10 cellular contexts compared by ENCODE assay signal in the genomic region with DNA sequence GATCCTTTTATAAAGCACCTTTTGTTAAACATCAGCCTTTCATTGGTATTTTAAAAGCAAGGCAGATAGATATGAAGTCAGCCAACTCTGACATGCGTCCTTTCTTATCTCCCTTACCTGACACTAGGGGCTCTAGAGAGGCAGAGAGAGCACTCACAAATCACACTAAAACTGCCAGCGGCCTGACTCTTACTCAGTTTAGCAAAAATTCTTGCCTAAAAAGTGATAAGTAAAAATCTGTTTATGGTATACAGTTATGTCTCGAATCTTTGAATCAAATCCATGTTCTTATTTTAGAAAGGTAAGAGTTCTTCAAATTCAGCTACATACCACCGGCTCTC. TPM values are rescaled to one million over a fixed set of nuclear protein-coding genes. Genes with fewer than 3 reads are reported as not detected.
DNase-seq lines count a peak whose midpoint lies in the region; ATAC-seq, FAIRE-seq and TF ChIP-seq lines count a peak whose summit lies in the region.
"Had no signal": no experiment of that assay in that cellular context is flagged by ENCODE, and none has a peak within 500 bp of the region (broad histone marks: within the 10 kb centered on the region; RNA-seq: fewer than 3 reads in every experiment).

No MANE protein-coding gene starts in this region.

- no peak overlapping the region for H3K9ac ChIP-seq in GM12878 (ENCODE audit: control insufficient read depth, insufficient read depth, low read length)

- H3K27ac ChIP-seq in GM12878 (ENCODE audit: control insufficient read depth, insufficient read depth) = no peak overlapping the region
- H3K27ac ChIP-seq: psoas muscle had no signal

- TF ChIP-seq RAD21 in GM12878 (IDR thresholded peaks at IDR 0.05; ENCODE audit: insufficient read depth, low read depth, low read length) = 0 out of 2 replicates have a peak, but pooled peaks have one; percentile 6

- intact Hi-C loops in GM12878 (cut with micrococcal nuclease; ENCODE audit: unreplicated experiment) = no loop called here

- H3K27ac Mint-ChIP-seq in nephron progenitor cell = no peak overlapping the region

- DNase-seq in GM12865 (ENCODE audit: low read depth) (peak; percentile 10), KBM-7 (peak; percentile 31), GM12878 (ENCODE audit: low read depth, low spot score) (no peak), nephron progenitor cell (no peak), hepatic stellate cell (ENCODE audit: low spot score) (no peak)
- no peak for DNase-seq in stimulated activated CD4-positive, alpha-beta T cell treated with anti-CD3 and anti-CD28 coated beads, Interleukin-2, amount 100 ng/mL, for 24 hours
- DNase-seq: psoas muscle, SHP77 had no signal

- no peaks in the 10 kb centered on the region for H3K79me2 ChIP-seq in GM12878 (ENCODE audit: control insufficient read depth, insufficient read depth, low read length)

- H3K4me1 Mint-ChIP-seq in nephron progenitor cell = no peaks in the 10 kb centered on the region

- H4K20me1 ChIP-seq in GM12878 (ENCODE audit: control insufficient read depth, insufficient read depth) = no peaks in the 10 kb centered on the region

- H3K4me1 ChIP-seq in GM12878 (ENCODE audit: control insufficient read depth, insufficient read depth, low read length) = no peaks in the 10 kb centered on the region
- H3K4me1 ChIP-seq: HAP-1, psoas muscle had no signal

- in situ Hi-C loops in KBM-7 (cut with MboI; ENCODE audit: low pct_unique_long_range_greater_than_20kb, low sequenced_read_pairs) (no loop called here), GM12878 (cut with MboI) (no loop called here)

- no peaks in the 10 kb centered on the region for H3K9me3 Mint-ChIP-seq in nephron progenitor cell

- RAD21 ChIA-PET in GM12878 (lab: Charles Lee; ENCODE audit: unreplicated experiment) = no interaction called here

- ATAC-seq in GM12878 (peak; percentile 68), GM19324 (IDR thresholded peaks at IDR 0.05; ENCODE audit: low FRiP score, unreplicated experiment) (no peak)
- ATAC-seq: psoas muscle had no signal

- SMC1A ChIA-PET in GM12878 (lab: Charles Lee; ENCODE audit: uncharacterized antibody, unreplicated experiment) = no interaction called here

- BruUV-seq in GM12878 (replicated peaks; lab: Mats Ljungman, UMichigan) = no TSS peak

- no peak for TF ChIP-seq EP300 in GM12878 (IDR thresholded peaks at IDR 0.05; ENCODE audit: borderline replicate concordance in 1 of 2, control insufficient read depth in 1 of 2, low read depth in 2 of 2, low read length in 2 of 2)

- TF ChIP-seq CTCF in GM12865 (IDR thresholded peaks at IDR 0.05; ENCODE audit: insufficient read depth, low read depth, low read length, missing control alignments) (peak; percentile 32), GM12878 (IDR thresholded peaks at IDR 0.05 in 2 of 3, conservative IDR thresholded peaks at IDR 0.05 in 1 of 3; ENCODE audit: control insufficient read depth in 2 of 3, extremely low read depth in 1 of 3, insufficient read depth in 1 of 3, low read depth in 3 of 3, low read length in 3 of 3) (peak; percentile 28 to 55 (median 44)), nephron progenitor cell (IDR thresholded peaks at IDR 0.05) (peak; percentile 53)

- no peak for FAIRE-seq in GM12878 (lab: Jason Lieb, UNC)

- TF ChIP-seq POLR2A in GM12878 (IDR thresholded peaks at IDR 0.05; ENCODE audit: low read depth, low read length) = no peak

- no peaks in the 10 kb centered on the region for H3K27me3 Mint-ChIP-seq in nephron progenitor cell (ENCODE audit: low read depth, poor library complexity)

- CTCF ChIA-PET in GM12878 (lab: Yijun Ruan, JAX) = interaction anchor here (0.8 kb wide), 1 partner anchor 13 kb away, joined by 3 read pairs; no protein-coding TSS in a partner anchor

- no peaks in the 10 kb centered on the region for H3K36me3 ChIP-seq in GM12878 (ENCODE audit: control insufficient read depth in 2 of 2, insufficient read depth in 2 of 2, low read length in 1 of 2)
- H3K36me3 ChIP-seq: HAP-1 had no signal

- no peaks in the 10 kb centered on the region for H3K9me3 ChIP-seq in GM12878 (replicated peaks; ENCODE audit: control insufficient read depth, insufficient read depth, low read length)
- H3K9me3 ChIP-seq: HAP-1, psoas muscle had no signal

- no peak overlapping the region for H2AFZ ChIP-seq in GM12878 (ENCODE audit: control insufficient read depth, low read depth, low read length)

- no peaks in the 10 kb centered on the region; a peak in 1 of 4 replicates for H3K27me3 ChIP-seq in GM12878 (replicated peaks in 1 of 2; ENCODE audit: control insufficient read depth in 2 of 2, insufficient read depth in 2 of 2, low read length in 1 of 2)

- H3K36me3 Mint-ChIP-seq in nephron progenitor cell (ENCODE audit: low read depth) = peaks cover 3% of the 10 kb centered on the region

- H3K4me3 Mint-ChIP-seq in nephron progenitor cell = no peak overlapping the region

- POLR2A ChIA-PET in GM12878 (lab: Charles Lee) = no interaction called here

- no peak overlapping the region for H3K4me2 ChIP-seq in GM12878 (ENCODE audit: control insufficient read depth, insufficient read depth)

- H3K4me3 ChIP-seq in GM12865 (ENCODE audit: low read depth, low read length) (no peak overlapping the region), GM12878 (no peak overlapping the region)
- H3K4me3 ChIP-seq: HAP-1, psoas muscle had no signal

- 10% methylated on average over 4 of the region's 4 CpGs for WGBS in GM12878 (ENCODE audit: insufficient coverage, insufficient replicate concordance, low lambda C conversion rate, missing lambda C conversion rate)

RNA-seq across cellular contexts. Expression of gene TDRD6, which starts 10.4 kb away (rescaled TPM):
- not detected in 2 replicates for total RNA-seq in GM12878 (2013; cell fraction: nucleolus; rRNA removed)
- total RNA-seq in GM12878 (2014; rRNA removed) (not detected in 2 replicates), GM12878 (2014; rRNA removed; fragmentation: Illumina TruSeq; extraction: Trizol) (not detected in 2 replicates), GM12878 (2021) (not detected in 2 replicates)
- not detected for polyA plus RNA-seq in GM12878 (2011; ENCODE audit: low read depth)
- polyA plus RNA-seq in GM12878 (2011; rRNA removed) (not detected in 2 replicates), GM12878 (2014; fragmentation: Illumina TruSeq; extraction: Trizol) (not detected in 2 replicates), GM12878 (2014; fragmentation: Nextera tagmentation; extraction: Ambion mirVana) (not detected), GM12878 (2014; rRNA removed) (not detected in 2 replicates), GM12878 (2016; fragmentation: Nextera tagmentation; extraction: Ambion mirVana) (not detected)
- not detected in 2 replicates for polyA plus RNA-seq in GM12878 (2011; cell fraction: cytosol; rRNA removed)
- not detected in 2 replicates for polyA plus RNA-seq in GM12878 (2011; cell fraction: nucleus; rRNA removed)
- polyA plus RNA-seq in GM12878 (2012) = not detected in 2 replicates
- polyA minus RNA-seq in GM12878 (2011; rRNA and poly(A)+ RNA removed) = not detected in 2 replicates
- polyA minus RNA-seq in GM12878 (2011; cell fraction: cytosol; rRNA and poly(A)+ RNA removed) = not detected in 2 replicates
- polyA minus RNA-seq in GM12878 (2011; cell fraction: nucleus; rRNA and poly(A)+ RNA removed) = not detected in 2 replicates

RNA-seq across cellular contexts. Expression of gene SLC25A27, which starts 24.5 kb away (rescaled TPM):
- total RNA-seq in GM12878 (2013; cell fraction: nucleolus; rRNA removed) = not detected in 2 replicates
- total RNA-seq in GM12878 (2014; rRNA removed) (not detected in 2 replicates), GM12878 (2014; rRNA removed; fragmentation: Illumina TruSeq; extraction: Trizol) (not detected in 2 replicates), GM12878 (2021) (not detected in 2 replicates)
- polyA plus RNA-seq in GM12878 (2011; ENCODE audit: low read depth) = not detected
- polyA plus RNA-seq in GM12878 (2011; rRNA removed) (0.33 TPM in 1 of 2 replicates, not detected in the other), GM12878 (2014; fragmentation: Illumina TruSeq; extraction: Trizol) (not detected in 2 replicates), GM12878 (2014; fragmentation: Nextera tagmentation; extraction: Ambion mirVana) (not detected), GM12878 (2014; rRNA removed) (not detected in 2 replicates), GM12878 (2016; fragmentation: Nextera tagmentation; extraction: Ambion mirVana) (not detected)
- not detected in 2 replicates for polyA plus RNA-seq in GM12878 (2011; cell fraction: cytosol; rRNA removed)
- polyA plus RNA-seq in GM12878 (2011; cell fraction: nucleus; rRNA removed) = not detected in 2 replicates
- not detected in 2 replicates for polyA plus RNA-seq in GM12878 (2012)
- not detected in 2 replicates for polyA minus RNA-seq in GM12878 (2011; rRNA and poly(A)+ RNA removed)
- polyA minus RNA-seq in GM12878 (2011; cell fraction: cytosol; rRNA and poly(A)+ RNA removed) = not detected in 2 replicates
- not detected in 2 replicates for polyA minus RNA-seq in GM12878 (2011; cell fraction: nucleus; rRNA and poly(A)+ RNA removed)

RNA-seq across cellular contexts. Expression of gene CYP39A1, which starts 24.7 kb away (rescaled TPM):
- total RNA-seq in GM12878 (2013; cell fraction: nucleolus; rRNA removed) = not detected in 2 replicates
- total RNA-seq in GM12878 (2014; rRNA removed) (not detected in 2 replicates), GM12878 (2014; rRNA removed; fragmentation: Illumina TruSeq; extraction: Trizol) (not detected in 2 replicates), GM12878 (2021) (not detected in 2 replicates)
- not detected for polyA plus RNA-seq in GM12878 (2011; ENCODE audit: low read depth)
- polyA plus RNA-seq in GM12878 (2011; rRNA removed) (not detected in 2 replicates), GM12878 (2014; fragmentation: Illumina TruSeq; extraction: Trizol) (not detected in 2 replicates), GM12878 (2014; fragmentation: Nextera tagmentation; extraction: Ambion mirVana) (not detected), GM12878 (2014; rRNA removed) (not detected in 2 replicates), GM12878 (2016; fragmentation: Nextera tagmentation; extraction: Ambion mirVana) (not detected)
- polyA plus RNA-seq in GM12878 (2011; cell fraction: cytosol; rRNA removed) = not detected in 2 replicates
- polyA plus RNA-seq in GM12878 (2011; cell fraction: nucleus; rRNA removed) = not detected in 2 replicates
- not detected in 2 replicates for polyA plus RNA-seq in GM12878 (2012)
- polyA minus RNA-seq in GM12878 (2011; rRNA and poly(A)+ RNA removed) = not detected in 2 replicates
- polyA minus RNA-seq in GM12878 (2011; cell fraction: cytosol; rRNA and poly(A)+ RNA removed) = not detected in 2 replicates
- not detected in 2 replicates for polyA minus RNA-seq in GM12878 (2011; cell fraction: nucleus; rRNA and poly(A)+ RNA removed)

RNA-seq across cellular contexts. Expression of gene PLA2G7, which starts 57.9 kb away (rescaled TPM):
- not detected in 2 replicates for total RNA-seq in GM12878 (2013; cell fraction: nucleolus; rRNA removed)
- total RNA-seq in GM12878 (2014; rRNA removed) (not detected in 2 replicates), GM12878 (2014; rRNA removed; fragmentation: Illumina TruSeq; extraction: Trizol) (not detected in 2 replicates), GM12878 (2021) (not detected in 2 replicates)
- polyA plus RNA-seq in GM12878 (2011; ENCODE audit: low read depth) = not detected
- polyA plus RNA-seq in GM12878 (2011; rRNA removed) (not detected in 2 replicates), GM12878 (2014; fragmentation: Illumina TruSeq; extraction: Trizol) (not detected in 2 replicates), GM12878 (2014; fragmentation: Nextera tagmentation; extraction: Ambion mirVana) (not detected), GM12878 (2014; rRNA removed) (not detected in 2 replicates), GM12878 (2016; fragmentation: Nextera tagmentation; extraction: Ambion mirVana) (not detected)
- polyA plus RNA-seq in GM12878 (2011; cell fraction: cytosol; rRNA removed) = not detected in 2 replicates
- polyA plus RNA-seq in GM12878 (2011; cell fraction: nucleus; rRNA removed) = not detected in 2 replicates
- not detected in 2 replicates for polyA plus RNA-seq in GM12878 (2012)
- polyA minus RNA-seq in GM12878 (2011; rRNA and poly(A)+ RNA removed) = not detected in 2 replicates
- polyA minus RNA-seq in GM12878 (2011; cell fraction: cytosol; rRNA and poly(A)+ RNA removed) = not detected in 2 replicates
- not detected in 2 replicates for polyA minus RNA-seq in GM12878 (2011; cell fraction: nucleus; rRNA and poly(A)+ RNA removed)

Comparison
In these comparisons a context has a peak if more than half of its experiments do, and no peak if none do; other contexts are left out.
1. DNase-seq: peak in GM12865 (single experiment) and KBM-7 (single experiment); none in GM12878 (single experiment), nephron progenitor cell (single experiment), stimulated activated CD4-positive, alpha-beta T cell treated with anti-CD3 and anti-CD28 coated beads, Interleukin-2, amount 100 ng/mL, for 24 hours (0 of 2) and hepatic stellate cell (single experiment).
2. Peak in every context shown above with its lines, with median percentiles within 50 percentile points of each other: CTCF ChIP-seq.